Comparison of ENCODE assay signal across 31 cellular contexts in the genomic region with DNA sequence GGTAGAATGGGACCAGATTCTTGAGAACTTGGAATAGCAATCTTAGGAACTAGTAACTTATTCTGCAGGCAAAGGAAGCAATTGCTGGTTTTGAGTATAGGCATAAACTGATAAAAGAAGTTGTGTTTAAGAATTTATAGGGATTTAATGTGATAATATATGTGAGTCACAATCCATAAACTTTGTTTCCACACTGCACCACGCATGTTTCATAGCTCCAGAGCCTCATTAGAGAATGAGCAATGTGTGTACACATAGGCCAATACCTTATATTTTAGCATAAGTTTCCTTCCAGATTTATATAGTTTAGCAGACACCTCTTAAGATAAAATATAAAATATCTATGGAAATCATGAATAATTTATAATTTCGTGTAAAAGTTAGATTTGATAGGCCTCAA.
"Had no signal": no experiment of that assay in that cellular context is flagged by ENCODE, and none has a peak within 500 bp of the region (broad histone marks: within the 10 kb centered on the region; RNA-seq: fewer than 3 reads in every experiment).

No MANE protein-coding gene starts in this region.

- DNase-seq: activated B cell treated with CpG ODN at 0.5 μM for 24 hours; activated CD4-positive, alpha-beta T cell treated with anti-CD3 and anti-CD28 coated beads for 48 hours; activated CD4-positive, alpha-beta T cell treated with anti-CD3 and anti-CD28 coated beads, Interleukin-2, amount 50 U/mL, for 1 hour; activated CD4-positive, alpha-beta T cell treated with anti-CD3 and anti-CD28 coated beads, Interleukin-2, amount 50 U/mL, for 48 hours; activated CD8-positive, alpha-beta memory T cell treated with anti-CD3 and anti-CD28 coated beads for 24 hours; activated CD8-positive, alpha-beta T cell treated with anti-CD3 and anti-CD28 coated beads for 36 hours; activated effector memory CD4-positive, alpha-beta T cell treated with Interleukin-2 at 50 U/mL for 16 hours; activated gamma-delta T cell treated with Interleukin-2 at 50 U/mL for 16 hours; activated naive CD4-positive, alpha-beta T cell treated with anti-CD3 and anti-CD28 coated beads, Interleukin-2, amount 50 U/mL, for 16 hours; activated naive CD4-positive, alpha-beta T cell treated with Interleukin-2 at 50 U/mL for 16 hours; activated T-cell treated with anti-CD3 and anti-CD28 coated beads, Interleukin-2, amount 50 U/mL, for 4 hours; amygdala; aorta; body of pancreas; central memory CD4-positive, alpha-beta T cell; cerebellar nuclear complex; colonic mucosa; dorsolateral prefrontal cortex; effector memory CD4-positive, alpha-beta T cell; endodermal cell; foreskin keratinocyte; gastrocnemius medialis; glutamatergic neuron; heart left ventricle; T-cell; T1000; WERI-Rb-1 had no signal

- H3K27me3 ChIP-seq: body of pancreas, cardiac muscle cell, colonic mucosa, dorsolateral prefrontal cortex, foreskin keratinocyte, gastrocnemius medialis, heart left ventricle had no signal

- H3K27ac ChIP-seq: body of pancreas, cardiac muscle cell, colonic mucosa, dorsolateral prefrontal cortex, foreskin keratinocyte, gastrocnemius medialis, heart left ventricle, WERI-Rb-1 had no signal

- H3K36me3 ChIP-seq: cardiac muscle cell, colonic mucosa, gastrocnemius medialis, heart left ventricle, WERI-Rb-1 had no signal

- H3K4me1 ChIP-seq: body of pancreas, colonic mucosa, foreskin keratinocyte, gastrocnemius medialis, heart left ventricle had no signal

- ATAC-seq: activated CD4-positive, CD25-positive, alpha-beta regulatory T cell treated with anti-CD3 and anti-CD28 coated beads, Interleukin-2, amount 50 U/mL, for 24 hours; activated CD8-positive, alpha-beta T cell treated with anti-CD3 and anti-CD28 coated beads for 36 hours; activated T-cell treated with anti-CD3 and anti-CD28 coated beads, Interleukin-2, amount 50 U/mL, for 4 hours; activated T-helper 17 cell treated with anti-CD3 and anti-CD28 coated beads, Interleukin-2, amount 50 U/mL, for 72 hours; body of pancreas; esophagus mucosa; foreskin keratinocyte; gastrocnemius medialis; heart left ventricle; T-cell had no signal

- H3K9me3 ChIP-seq: body of pancreas, colonic mucosa, gastrocnemius medialis, heart left ventricle had no signal

- H3K4me3 ChIP-seq: body of pancreas, cardiac muscle cell, colonic mucosa, dorsolateral prefrontal cortex, gastrocnemius medialis, heart left ventricle had no signal
